15 cellular contexts compared by ENCODE assay signal in the genomic region with DNA sequence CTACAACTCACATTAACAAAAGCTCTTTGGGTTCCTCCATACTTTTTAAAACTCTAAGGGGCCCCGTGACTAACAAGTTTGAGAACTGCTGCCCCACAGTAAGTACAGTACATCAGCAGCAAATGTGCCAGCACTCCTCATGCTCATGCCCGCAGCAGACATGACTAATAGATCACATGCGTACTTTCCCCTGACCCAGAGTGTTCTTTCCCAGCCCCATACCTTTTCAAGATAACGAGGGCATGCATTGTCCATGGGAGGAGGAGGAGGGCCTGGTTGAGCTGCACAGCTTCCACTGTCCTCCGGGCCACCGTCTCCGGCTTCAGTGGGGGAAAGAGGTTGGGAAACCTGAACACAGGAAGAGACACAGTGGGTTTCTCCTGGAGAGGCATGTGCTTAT. TPM values are rescaled to one million over a fixed set of nuclear protein-coding genes. Genes with fewer than 3 reads are reported as not detected.
A peak's percentile ranks its signal among the peaks of the same experiment; 100 is the strongest.
DNase-seq lines count a peak whose midpoint lies in the region; ATAC-seq, FAIRE-seq and TF ChIP-seq lines count a peak whose summit lies in the region.
"Had no signal": no experiment of that assay in that cellular context is flagged by ENCODE, and none has a peak within 500 bp of the region (broad histone marks: within the 10 kb centered on the region; RNA-seq: fewer than 3 reads in every experiment).

No MANE protein-coding gene starts in this region.

- TF ChIP-seq RAD21 in HCT116 (IDR thresholded peaks at IDR 0.05; ENCODE audit: low read depth), result no peak

- FAIRE-seq in RCC 7860 (lab: Jason Lieb, UNC), result peak; percentile 39
- FAIRE-seq: urothelium cell line had no signal

- H3K27me3 ChIP-seq in HCT116 (ENCODE audit: insufficient read depth, low read length) (no peaks in the 10 kb centered on the region), ovary (no peaks in the 10 kb centered on the region)
- H3K27me3 ChIP-seq: dorsolateral prefrontal cortex had no signal

- POLR2A ChIA-PET in HCT116 (lab: Charles Lee), result no interaction called here

- 95 to 96% (median 96%) methylated on average over 7 of the region's 7 CpGs for WGBS in ovary, 3 donors

- peaks cover 29 to 42% of the 10 kb centered on the region in 2 experiments for H3K4me1 ChIP-seq in HCT116 (ENCODE audit: control insufficient read depth in 1 of 2, insufficient read depth in 2 of 2, low read length in 2 of 2)
- H3K4me1 ChIP-seq in ovary (ENCODE audit: insufficient read depth), result no peaks in the 10 kb centered on the region

- H3K4me3 ChIP-seq in HCT116 (replicated peaks in 1 of 2; ENCODE audit: low read depth in 1 of 2, low read length in 2 of 2) (no peak overlapping the region), fibroblast of pulmonary artery (replicated peaks; ENCODE audit: low read depth, low read length) (no peak overlapping the region), retinal pigment epithelial cell (ENCODE audit: low read length) (no peak overlapping the region), ovary (no peak overlapping the region)
- H3K4me3 ChIP-seq: dorsolateral prefrontal cortex had no signal

- no TSS peak for BruUV-seq in HCT116 (replicated peaks; lab: Mats Ljungman, UMichigan)

- H2AFZ ChIP-seq in HCT116 (ENCODE audit: low read depth, low read length, poor library complexity, severe bottlenecking), result no peak overlapping the region

- no peak overlapping the region for H3K9ac ChIP-seq in HCT116 (ENCODE audit: low read length)

- peak overlapping the region; percentile 46 for H3K4me2 ChIP-seq in HCT116 (ENCODE audit: low read length)

- intact Hi-C loops in HCT116 (cut with micrococcal nuclease) (no loop called here), ovary (cut with DNase I) (no loop called here)

- no peak for TF ChIP-seq EP300 in ovary (IDR thresholded peaks at IDR 0.05)

- ATAC-seq in HCT116 (no peak), HG03442 (IDR thresholded peaks at IDR 0.05; ENCODE audit: unreplicated experiment) (no peak)
- ATAC-seq: WTC11 had no signal

- no peak for TF ChIP-seq POLR2A in HCT116 (IDR thresholded peaks at IDR 0.05; ENCODE audit: borderline replicate concordance, extremely low read depth, insufficient read depth, insufficient read length)
- no peak for TF ChIP-seq POLR2A in ovary (IDR thresholded peaks at IDR 0.05)

- H3K36me3 ChIP-seq in HCT116 (ENCODE audit: control insufficient read depth in 1 of 2, insufficient read depth in 2 of 2, low read length in 2 of 2) (peaks cover 0 to 16% of the 10 kb centered on the region in 2 experiments; a peak in 1 of 4 replicates), ovary (no peaks in the 10 kb centered on the region)

- CTCF ChIA-PET in HCT116 (lab: Charles Lee), result no interaction called here

- no peaks in the 10 kb centered on the region for H3K9me3 ChIP-seq in HCT116 (ENCODE audit: control insufficient read depth in 1 of 2, insufficient read depth in 1 of 2, low read depth in 1 of 2, low read length in 2 of 2)
- H3K9me3 ChIP-seq in ovary, result no peaks in the 10 kb centered on the region

- no peaks in the 10 kb centered on the region for H4K20me1 ChIP-seq in HCT116 (ENCODE audit: insufficient read depth)

- TF ChIP-seq CTCF in HCT116 (IDR thresholded peaks at IDR 0.05 in 2 of 3, conservative IDR thresholded peaks at IDR 0.05 in 1 of 3; ENCODE audit: borderline replicate concordance in 1 of 3, insufficient read depth in 1 of 3, low read depth in 2 of 3, low read length in 2 of 3) (no peak), fibroblast of pulmonary artery (IDR thresholded peaks at IDR 0.05; ENCODE audit: low read length, missing control alignments) (no peak), retinal pigment epithelial cell (conservative IDR thresholded peaks at IDR 0.05; ENCODE audit: low read depth, low read length) (no peak), ovary (IDR thresholded peaks at IDR 0.05) (no peak)

- peak overlapping the region; percentile 61 for H3K27ac ChIP-seq in HCT116 (ENCODE audit: low read depth, low read length)
- H3K27ac ChIP-seq in ovary, result no peak overlapping the region
- H3K27ac ChIP-seq: C4-2B, dorsolateral prefrontal cortex had no signal

- H3K79me2 ChIP-seq in HCT116 (ENCODE audit: insufficient read depth, low read length), result no peaks in the 10 kb centered on the region

- RAD21 ChIA-PET in HCT116 (lab: Charles Lee; ENCODE audit: low non-redundant PET in 1 of 2, low total read pairs in 2 of 2, uncharacterized antibody in 2 of 2, unreplicated experiment in 2 of 2), result no interaction called here

- no peaks in the 10 kb centered on the region for H3K9me2 ChIP-seq in HCT116 (ENCODE audit: insufficient read depth)

- DNase-seq in HCT116 (ENCODE audit: low read depth, low spot score) (no peak), RCC 7860 (ENCODE audit: low spot score) (peak; percentile 63), fibroblast of pulmonary artery (ENCODE audit: low read depth) (peak; percentile 79), retinal pigment epithelial cell (ENCODE audit: low read depth) (peak; percentile 84), ovary (no peak), NCI-H2196 (lab: John Stamatoyannopoulos, UW; ENCODE audit: unreplicated experiment) (no peak)
- DNase-seq: amygdala, DND-41, dorsolateral prefrontal cortex, NCI-H1048, NCI-H2171 treated with DMSO at 0.1 percent for 48 hours had no signal

TF ChIP-seq in HCT116, 20 proteins besides CTCF, POLR2A, EP300 and RAD21:
- TF ChIP-seq, protein P1, sequence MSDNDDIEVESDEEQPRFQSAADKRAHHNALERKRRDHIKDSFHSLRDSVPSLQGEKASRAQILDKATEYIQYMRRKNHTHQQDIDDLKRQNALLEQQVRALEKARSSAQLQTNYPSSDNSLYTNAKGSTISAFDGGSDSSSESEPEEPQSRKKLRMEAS (IDR thresholded peaks at IDR 0.05), result 0 out of 2 replicates have a peak, but pooled peaks have one; percentile 55
- TF ChIP-seq TCF7L2 (IDR thresholded peaks at IDR 0.05; ENCODE audit: borderline replicate concordance, extremely low read depth, insufficient read depth, insufficient read length), result no peak
- TF ChIP-seq SRF (IDR thresholded peaks at IDR 0.05; ENCODE audit: low read depth), result no peak
- no peak for TF ChIP-seq SP1 (IDR thresholded peaks at IDR 0.05; ENCODE audit: low read depth)

RNA-seq across cellular contexts. Expression of a gene that starts 45.5 kb away (rescaled TPM):
- 87.0 TPM for total RNA-seq in HCT116 (2021; ENCODE audit: unreplicated experiment)
- 91.6 and 92.2 TPM in 2 replicates for polyA plus RNA-seq in HCT116 (2012)
- total RNA-seq in ovary, result 10 to 100 TPM; 25.8 to 92.3 (median 57.8) TPM
- 10 to 100 TPM; 32.5 to 33.8 TPM for polyA plus RNA-seq in ovary

Comparison
In these comparisons a context has a peak if more than half of its experiments do, and no peak if none do; other contexts are left out.
1. DNase-seq: peak in RCC 7860 (single experiment), fibroblast of pulmonary artery (single experiment) and retinal pigment epithelial cell (single experiment); none in HCT116 (single experiment), ovary (0 of 5) and NCI-H2196 (single experiment).